ENCODE assay signal across 19 cellular contexts in the genomic region with DNA sequence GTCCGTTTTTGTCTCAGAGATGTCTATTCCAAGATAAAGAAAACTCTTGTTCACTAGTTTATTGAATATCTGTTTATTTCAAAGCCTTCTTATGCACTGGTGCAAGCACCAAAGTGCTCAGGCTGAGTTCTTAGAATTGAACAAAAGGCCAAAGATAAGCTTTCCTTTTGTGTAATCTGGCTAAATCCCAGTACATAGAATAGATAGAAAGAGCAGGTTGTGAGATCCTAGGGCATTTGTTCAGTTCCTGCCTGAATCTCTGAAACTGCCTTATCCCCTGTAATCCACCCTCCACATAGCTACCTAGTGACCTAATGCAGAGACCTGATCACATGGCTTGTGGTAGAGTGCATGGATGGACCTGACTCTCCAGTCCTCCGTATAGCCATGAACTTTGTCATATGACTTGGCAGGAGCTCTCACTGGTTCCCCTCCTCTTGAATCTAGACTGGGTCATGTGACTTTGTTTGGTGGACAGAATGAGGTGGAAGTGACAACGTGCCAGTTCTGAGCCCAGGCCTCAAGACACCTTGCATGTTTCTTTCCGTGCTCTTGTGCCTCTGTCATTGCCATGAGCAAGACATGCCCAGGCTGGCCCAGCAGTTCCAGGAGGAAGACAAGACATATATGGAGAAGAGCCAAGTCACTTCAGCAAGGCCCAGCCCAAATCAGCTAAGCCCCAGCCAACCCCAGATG.
A peak's percentile ranks its signal among the peaks of the same experiment; 100 is the strongest.
DNase-seq lines count a peak whose midpoint lies in the region; ATAC-seq and TF ChIP-seq lines count a peak whose summit lies in the region.
"Had no signal": no experiment of that assay in that cellular context is flagged by ENCODE, and none has a peak within 500 bp of the region (broad histone marks: within the 10 kb centered on the region; RNA-seq: fewer than 3 reads in every experiment).

No MANE protein-coding gene starts in this region.

- CTCF ChIA-PET in HEK293 (lab: Yijun Ruan, JAX), result interaction anchor here (0.6 to 1.0 kb wide), 4 partner anchors 14 to 49 kb away, joined by 3 read pairs; no protein-coding TSS in a partner anchor

- WGBS in esophagus, 2 donors, result 50 to 55% methylated on average over 4 of the region's 4 CpGs

- TF ChIP-seq CTCF in HEK293 (tag by site-specific recombination; IDR thresholded peaks at IDR 0.05) (no peak), RWPE2 (IDR thresholded peaks at IDR 0.05; ENCODE audit: poor library complexity, severe bottlenecking) (no peak)

- H3K4me1 ChIP-seq in HEK293 (ENCODE audit: control insufficient read depth, insufficient read depth, low read length) (no peaks in the 10 kb centered on the region), RWPE2 (ENCODE audit: insufficient read depth, poor library complexity, severe bottlenecking) (peaks cover 12% of the 10 kb centered on the region), esophagus (ENCODE audit: control insufficient read depth in 2 of 2, insufficient read depth in 2 of 2, low read length in 1 of 2) (no peaks in the 10 kb centered on the region)
- H3K4me1 ChIP-seq: adrenal gland, heart left ventricle had no signal

- H3K27me3 ChIP-seq in RWPE2 (ENCODE audit: insufficient read depth, poor library complexity, severe bottlenecking) (no peaks in the 10 kb centered on the region), esophagus (ENCODE audit: control insufficient read depth in 1 of 2, insufficient read depth in 2 of 2, low read length in 2 of 2) (no peaks in the 10 kb centered on the region)
- H3K27me3 ChIP-seq: adrenal gland had no signal

- peak; percentile 65 for ATAC-seq in RWPE2 (ENCODE audit: low read depth)
- no peak for ATAC-seq in HG02623 (IDR thresholded peaks at IDR 0.05; ENCODE audit: unreplicated experiment)
- no peak for ATAC-seq in GM18517 (IDR thresholded peaks at IDR 0.05; ENCODE audit: unreplicated experiment)
- no peak for ATAC-seq in HG03354 (IDR thresholded peaks at IDR 0.05; ENCODE audit: poor library complexity, severe bottlenecking, unreplicated experiment)
- ATAC-seq: heart left ventricle; naive thymus-derived CD4-positive, alpha-beta T cell; T-cell had no signal

- POLR2A ChIA-PET in HEK293 (lab: Yijun Ruan, JAX), result interaction anchor here (1.0 kb wide), 1 partner anchor 746 kb away, joined by 4 read pairs; no protein-coding TSS in a partner anchor

- H3K4me3 ChIP-seq in HEK293 (ENCODE audit: low read depth, low read length) (no peak overlapping the region), RWPE2 (ENCODE audit: severe bottlenecking) (no peak overlapping the region), esophagus (ENCODE audit: low read depth in 1 of 2, low read length in 2 of 2) (no peak overlapping the region)
- H3K4me3 ChIP-seq: adrenal gland, heart left ventricle had no signal

- H3K9me3 ChIP-seq in HEK293 (ENCODE audit: control insufficient read depth, insufficient read depth, low read depth, low read length), result no peaks in the 10 kb centered on the region
- no peaks in the 10 kb centered on the region for H3K9me3 ChIP-seq in RWPE2 (ENCODE audit: severe bottlenecking)
- H3K9me3 ChIP-seq in esophagus (ENCODE audit: control insufficient read depth in 2 of 2, insufficient read depth in 1 of 2, low read depth in 1 of 2, low read length in 1 of 2), result peaks cover 0 to 3% of the 10 kb centered on the region in 2 donors
- H3K9me3 ChIP-seq: adrenal gland had no signal

- no peaks in the 10 kb centered on the region for H3K36me3 ChIP-seq in HEK293 (ENCODE audit: control insufficient read depth in 2 of 2, insufficient read depth in 1 of 2, low read length in 2 of 2)
- no peaks in the 10 kb centered on the region for H3K36me3 ChIP-seq in RWPE2 (ENCODE audit: low read depth)
- no peaks in the 10 kb centered on the region for H3K36me3 ChIP-seq in esophagus (ENCODE audit: control insufficient read depth in 2 of 2, insufficient read depth in 2 of 2, low read length in 1 of 2)
- H3K36me3 ChIP-seq: adrenal gland, heart left ventricle had no signal

- DNase-seq in RWPE2 (ENCODE audit: low spot score) (no peak), renal cortical epithelial cell (ENCODE audit: low read depth) (peak; percentile 33)
- DNase-seq in stimulated activated CD4-positive, alpha-beta T cell treated with anti-CD3 and anti-CD28 coated beads, Interleukin-4, amount 100 ng/mL, for 1 hour, result no peak
- DNase-seq: activated CD4-positive, alpha-beta T cell treated with anti-CD3 and anti-CD28 coated beads, Interleukin-2, amount 50 U/mL, for 1 hour; activated gamma-delta T cell treated with Interleukin-2 at 50 U/mL for 16 hours; caudate nucleus; heart left ventricle; islet precursor cell; naive thymus-derived CD4-positive, alpha-beta T cell; NCI-H1930; NCI-H524 treated with DMSO at 0.1 percent for 48 hours; stimulated activated CD4-positive, alpha-beta T cell treated with anti-CD3 and anti-CD28 coated beads, Interleukin-1b, Interleukin-23, amount 100 ng/mL, for 48 hours; T-cell had no signal

- H3K27ac ChIP-seq in HEK293 (ENCODE audit: extremely low read depth, low read depth, low read length) (no peak overlapping the region), RWPE2 (ENCODE audit: poor library complexity, severe bottlenecking) (no peak overlapping the region), esophagus (ENCODE audit: low read depth in 2 of 2, low read length in 1 of 2) (peak overlapping the region; percentile 77 to 87)
- H3K27ac ChIP-seq: adrenal gland, heart left ventricle had no signal

TF ChIP-seq in HEK293, 187 proteins besides CTCF, POLR2A, EP300 and RAD21:
- TF ChIP-seq ZNF366 (tag by site-specific recombination; conservative IDR thresholded peaks at IDR 0.05) (0 out of 2 replicates have a peak, but pooled peaks have one; percentile 29), ZNF660 (tag by site-specific recombination; IDR thresholded peaks at IDR 0.05) (no peak), ZNF529 (tag by site-specific recombination; IDR thresholded peaks at IDR 0.05; ENCODE audit: insufficient replicate concordance) (no peak), ZNF23 (tag by site-specific recombination; IDR thresholded peaks at IDR 0.05; ENCODE audit: borderline replicate concordance) (no peak), MZF1 (tag by site-specific recombination; IDR thresholded peaks at IDR 0.05; ENCODE audit: borderline replicate concordance) (no peak), ZNF404 (tag by site-specific recombination; IDR thresholded peaks at IDR 0.05) (no peak), ZNF394 (tag by site-specific recombination; IDR thresholded peaks at IDR 0.05; ENCODE audit: borderline replicate concordance) (0 out of 2 replicates have a peak, but pooled peaks have one; percentile 14), ZNF354C (tag by site-specific recombination; IDR thresholded peaks at IDR 0.05; ENCODE audit: borderline replicate concordance, low read depth) (no peak), ZNF747 (tag by site-specific recombination; IDR thresholded peaks at IDR 0.05) (no peak), ZBTB17 (tag by site-specific recombination; IDR thresholded peaks at IDR 0.05) (peak; percentile 38; the same call in 1 of the 2 replicates), ZNF324 (tag by site-specific recombination; IDR thresholded peaks at IDR 0.05) (no peak), ZNF623 (tag by site-specific recombination; IDR thresholded peaks at IDR 0.05) (no peak), ZNF791 (tag by site-specific recombination; IDR thresholded peaks at IDR 0.05) (no peak), ZBTB8A (tag by site-specific recombination; IDR thresholded peaks at IDR 0.05) (no peak), ZNF416 (tag by site-specific recombination; IDR thresholded peaks at IDR 0.05) (no peak), ZNF473 (tag by site-specific recombination; IDR thresholded peaks at IDR 0.05) (no peak), ZNF223 (tag by site-specific recombination; IDR thresholded peaks at IDR 0.05) (no peak), ZNF792 (tag by site-specific recombination; IDR thresholded peaks at IDR 0.05) (no peak)
- TF ChIP-seq, protein P1, sequence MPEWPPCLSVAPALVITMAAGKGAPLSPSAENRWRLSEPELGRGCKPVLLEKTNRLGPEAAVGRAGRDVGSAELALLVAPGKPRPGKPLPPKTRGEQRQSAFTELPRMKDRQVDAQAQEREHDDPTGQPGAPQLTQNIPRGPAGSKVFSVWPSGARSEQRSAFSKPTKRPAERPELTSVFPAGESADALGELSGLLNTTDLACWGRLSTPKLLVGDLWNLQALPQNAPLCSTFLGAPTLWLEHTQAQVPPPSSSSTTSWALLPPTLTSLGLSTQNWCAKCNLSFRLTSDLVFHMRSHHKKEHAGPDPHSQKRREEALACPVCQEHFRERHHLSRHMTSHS (tag by site-specific recombination; IDR thresholded peaks at IDR 0.05), result no peak

Comparison
In these comparisons a context has a peak if more than half of its experiments do, and no peak if none do; other contexts are left out.
1. H3K27ac ChIP-seq: peak in esophagus (2 of 2); none in HEK293 (single experiment) and RWPE2 (single experiment).